Comparison of ENCODE assay signal across 8 cellular contexts in genomic region chr19:1863308-1863637, GRCh38.
A peak's percentile ranks its signal among the peaks of the same experiment; 100 is the strongest.
DNase-seq lines count a peak whose midpoint lies in the region; ATAC-seq and TF ChIP-seq lines count a peak whose summit lies in the region.

Gene KLF16 (minus strand): TSS chr19:1863579. CDS start chr19:1863497, 82 bp downstream.

- H3K4me3 ChIP-seq in fibroblast of mammary gland (ENCODE audit: control insufficient read depth, low read depth, low read length) = peak within 1 kb of the TSS; percentile 83
- H3K4me3 ChIP-seq in rectal smooth muscle tissue (ENCODE audit: low read length) = peak within 1 kb of the TSS; percentile 78

- H3K36me3 ChIP-seq in rectal smooth muscle tissue (ENCODE audit: control insufficient read depth, insufficient read depth, low read length) = no peaks in the 10 kb centered on the region

- H3K4me1 ChIP-seq in rectal smooth muscle tissue (ENCODE audit: control insufficient read depth, insufficient read depth, low read length) = peaks cover 8% of the 10 kb centered on the region

- POLR2A ChIA-PET in RWPE1 (lab: Yijun Ruan, JAX; ENCODE audit: low non-redundant PET) = no interaction called here

- CTCF ChIA-PET in RWPE1 (lab: Yijun Ruan, JAX) = no interaction called here

- TF ChIP-seq CTCF in RWPE1 (conservative IDR thresholded peaks at IDR 0.05; ENCODE audit: low read depth) (no peak), fibroblast of mammary gland (conservative IDR thresholded peaks at IDR 0.05; ENCODE audit: control insufficient read depth, insufficient read depth, low read depth, low read length) (no peak)

- DNase-seq in RWPE1 (ENCODE audit: low spot score) (no peak), fibroblast of mammary gland (ENCODE audit: low read depth) (no peak), germinal center (ENCODE audit: low spot score) (no peak), midbrain (lab: John Stamatoyannopoulos, UW) (no peak)
- no peak for DNase-seq in activated CD4-positive, alpha-beta T cell treated with anti-CD3 and anti-CD28 coated beads for 1 hour

- H3K27ac ChIP-seq in RWPE1 (peak within 1 kb of the TSS; percentile 98), rectal smooth muscle tissue (ENCODE audit: low read depth, low read length) (peak within 1 kb of the TSS; percentile 70)

- no peaks in the 10 kb centered on the region for H3K27me3 ChIP-seq in rectal smooth muscle tissue (ENCODE audit: control insufficient read depth, insufficient read depth, low read length)

- H3K9ac ChIP-seq in rectal smooth muscle tissue (ENCODE audit: low read length) = peak within 1 kb of the TSS; percentile 40

- ATAC-seq in GM19463 (IDR thresholded peaks at IDR 0.05; ENCODE audit: unreplicated experiment) (peak; percentile 1), GM21723 (IDR thresholded peaks at IDR 0.05; ENCODE audit: unreplicated experiment) (no peak)
